In the genomic region with DNA sequence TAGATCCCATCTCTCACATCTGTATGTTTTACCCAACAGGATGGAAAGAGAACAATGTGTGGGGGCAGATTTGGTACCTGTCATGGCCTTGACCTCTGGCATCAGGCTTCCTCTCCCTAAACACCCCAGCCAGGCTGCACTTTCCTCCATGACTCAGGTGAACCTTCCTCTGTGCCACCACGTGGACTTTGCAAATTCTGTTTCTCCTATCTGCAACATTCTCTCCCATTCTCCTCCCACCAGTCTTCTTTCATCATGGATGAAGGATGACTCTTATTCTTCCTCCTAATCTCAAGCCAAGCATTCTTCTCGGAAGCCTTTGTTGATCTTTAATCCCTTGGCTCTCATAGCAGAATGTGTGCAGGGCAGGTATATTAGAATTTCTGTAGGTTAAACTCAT, we compare ENCODE assay signal across 14 cellular contexts.
"Had no signal": no experiment of that assay in that cellular context is flagged by ENCODE, and none has a peak within 500 bp of the region (broad histone marks: within the 10 kb centered on the region; RNA-seq: fewer than 3 reads in every experiment).

No MANE protein-coding gene starts in this region.

- H3K27ac ChIP-seq: breast epithelium, dorsolateral prefrontal cortex, left ventricle myocardium inferior, parathyroid adenoma, upper lobe of left lung had no signal

- H2AFZ ChIP-seq: parathyroid adenoma had no signal

- ATAC-seq: activated naive CD4-positive, alpha-beta T cell treated with anti-CD3 and anti-CD28 coated beads, Interleukin-2, amount 50 U/mL, for 72 hours had no signal

- H3K4me1 ChIP-seq: parathyroid adenoma, upper lobe of left lung had no signal

- H3K4me3 ChIP-seq: breast epithelium, dorsolateral prefrontal cortex, left ventricle myocardium inferior, upper lobe of left lung had no signal

- H3K9me3 ChIP-seq: breast epithelium, left ventricle myocardium inferior, upper lobe of left lung had no signal

- FAIRE-seq: endometrium had no signal

- H3K9ac ChIP-seq: parathyroid adenoma had no signal

- H3K27me3 ChIP-seq: breast epithelium, dorsolateral prefrontal cortex, upper lobe of left lung had no signal

- H3K36me3 ChIP-seq: breast epithelium, left ventricle myocardium inferior, upper lobe of left lung had no signal

- H3K79me2 ChIP-seq: parathyroid adenoma had no signal

- DNase-seq: activated CD4-positive, alpha-beta T cell treated with anti-CD3 and anti-CD28 coated beads, Interleukin-2, amount 50 U/mL, for 4 hours; activated CD4-positive, CD25-positive, alpha-beta regulatory T cell treated with anti-CD3 and anti-CD28 coated beads, Interleukin-2, amount 50 U/mL, for 72 hours; activated effector memory CD4-positive, alpha-beta T cell treated with Interleukin-2 at 50 U/mL for 16 hours; activated T-cell treated with anti-CD3 and anti-CD28 coated beads, Interleukin-2, amount 50 U/mL, for 24 hours; dorsolateral prefrontal cortex; hippocampal formation; left ventricle myocardium inferior; stimulated activated CD4-positive, alpha-beta T cell treated with anti-CD3 and anti-CD28 coated beads, Interleukin-2, amount 100 ng/mL, for 48 hours; stimulated activated naive B cell treated with anti-CD40 and anti-IgM and Interleukin-4, amounts not matched to agents 10 μg/mL and 1 μg/mL and 100 μg/mL, for 72 hours; upper lobe of left lung had no signal
